Comparison of ENCODE assay signal across 1 cellular context in the genomic region with DNA sequence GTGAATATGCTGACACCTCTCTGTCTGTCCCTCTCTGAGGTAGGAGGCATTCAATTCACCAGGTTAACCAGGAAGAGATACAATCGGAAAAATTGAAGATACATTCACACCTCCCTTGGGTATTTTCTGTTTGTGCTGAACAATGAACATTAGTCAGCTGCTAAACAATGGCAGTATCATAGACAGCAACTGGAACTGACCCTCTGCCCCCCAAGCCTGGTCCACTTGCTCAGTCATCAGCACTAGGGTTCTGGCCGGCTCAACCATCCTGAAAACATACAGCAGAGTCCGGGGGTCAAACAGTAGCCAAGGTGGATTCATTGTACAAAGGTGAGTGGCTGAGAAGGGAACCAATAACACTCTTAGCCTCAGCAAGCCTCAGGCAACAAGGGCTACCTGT.
TF ChIP-seq lines count a peak whose summit lies in the region.

No MANE protein-coding gene starts in this region.

TF ChIP-seq in endothelial cell of umbilical vein, 7 proteins besides CTCF, POLR2A, EP300 and RAD21 (continued from another document):
- TF ChIP-seq POLR2AphosphoS5 (IDR thresholded peaks at IDR 0.05; ENCODE audit: insufficient read depth, low read depth, low read length) (no peak), JUN (IDR thresholded peaks at IDR 0.05; ENCODE audit: borderline replicate concordance, insufficient read depth, insufficient read length, low read depth) (no peak), EZH2 (IDR thresholded peaks at IDR 0.05; ENCODE audit: borderline replicate concordance, low read depth, low read length, severe bottlenecking) (no peak)
- TF ChIP-seq, protein P1, sequence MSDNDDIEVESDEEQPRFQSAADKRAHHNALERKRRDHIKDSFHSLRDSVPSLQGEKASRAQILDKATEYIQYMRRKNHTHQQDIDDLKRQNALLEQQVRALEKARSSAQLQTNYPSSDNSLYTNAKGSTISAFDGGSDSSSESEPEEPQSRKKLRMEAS (IDR thresholded peaks at IDR 0.05; ENCODE audit: insufficient read depth, insufficient read length): no peak
